Comparison of ENCODE assay signal across 1 cellular context in the genomic region with DNA sequence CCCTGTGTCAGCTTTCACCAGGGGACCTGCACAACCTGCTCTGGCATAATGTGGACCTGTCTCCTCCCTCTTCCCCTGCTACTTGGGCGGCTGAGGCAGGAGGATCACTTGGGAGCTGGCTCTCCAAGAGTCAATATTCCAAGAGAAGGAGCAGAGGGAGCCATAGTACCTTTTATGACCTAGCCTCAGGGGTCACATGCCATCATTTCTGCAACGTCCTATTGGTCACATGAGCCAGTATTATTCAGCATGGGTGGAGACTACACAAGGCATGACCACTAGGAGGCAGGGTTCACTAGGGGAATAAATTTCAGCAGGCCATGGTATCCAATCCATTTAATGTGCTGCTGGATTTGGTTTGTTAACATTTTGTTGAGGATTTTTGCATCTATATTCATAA.
TF ChIP-seq lines count a peak whose summit lies in the region.

No MANE protein-coding gene starts in this region.

TF ChIP-seq in H1, 55 proteins besides CTCF, POLR2A, EP300 and RAD21:
- no peak for TF ChIP-seq SIN3A (conservative IDR thresholded peaks at IDR 0.05 in 1 of 2, IDR thresholded peaks at IDR 0.05 in 1 of 2; ENCODE audit: low read depth in 1 of 2, low read length in 2 of 2)
- TF ChIP-seq, protein P1, sequence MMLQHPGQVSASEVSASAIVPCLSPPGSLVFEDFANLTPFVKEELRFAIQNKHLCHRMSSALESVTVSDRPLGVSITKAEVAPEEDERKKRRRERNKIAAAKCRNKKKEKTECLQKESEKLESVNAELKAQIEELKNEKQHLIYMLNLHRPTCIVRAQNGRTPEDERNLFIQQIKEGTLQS (IDR thresholded peaks at IDR 0.05; ENCODE audit: insufficient read depth, low read depth, low read length) = peak; percentile 59; the same call in 1 of the 2 replicates
- TF ChIP-seq, protein P2, sequence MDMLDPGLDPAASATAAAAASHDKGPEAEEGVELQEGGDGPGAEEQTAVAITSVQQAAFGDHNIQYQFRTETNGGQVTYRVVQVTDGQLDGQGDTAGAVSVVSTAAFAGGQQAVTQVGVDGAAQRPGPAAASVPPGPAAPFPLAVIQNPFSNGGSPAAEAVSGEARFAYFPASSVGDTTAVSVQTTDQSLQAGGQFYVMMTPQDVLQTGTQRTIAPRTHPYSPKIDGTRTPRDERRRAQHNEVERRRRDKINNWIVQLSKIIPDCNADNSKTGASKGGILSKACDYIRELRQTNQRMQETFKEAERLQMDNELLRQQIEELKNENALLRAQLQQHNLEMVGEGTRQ (IDR thresholded peaks at IDR 0.05; ENCODE audit: low read length) = peak; percentile 76
TF ChIP-seq in H1: peak in this region for 2.
